In genomic region chr22:26481694-26482093, GRCh38 we compare ENCODE assay signal across 11 cellular contexts. TPM values are rescaled to one million over a fixed set of nuclear protein-coding genes. Genes with fewer than 3 reads are reported as not detected.
DNase-seq lines count a peak whose midpoint lies in the region; ATAC-seq lines count a peak whose summit lies in the region.
"Had no signal": no experiment of that assay in that cellular context is flagged by ENCODE, and none has a peak within 500 bp of the region (broad histone marks: within the 10 kb centered on the region; RNA-seq: fewer than 3 reads in every experiment).

No MANE protein-coding gene starts in this region.

- H3K36me3 ChIP-seq in iPS-20b (ENCODE audit: insufficient read depth, low read depth, low read length), result peaks cover 61% of the 10 kb centered on the region
- H3K36me3 ChIP-seq: prostate gland had no signal

- CTCF ChIA-PET in T-cell (lab: Charles Lee), result no interaction called here

- no peaks in the 10 kb centered on the region for H3K9me3 Mint-ChIP-seq in stimulated activated naive CD8-positive, alpha-beta T cell treated with anti-CD3 and anti-CD28 coated beads, Interleukin-15, Interleukin-2, amounts not matched to agents 100 ng/mL and 50 ng/mL, for 24 hours
- no peaks in the 10 kb centered on the region for H3K9me3 Mint-ChIP-seq in T-cell

- H3K4me3 Mint-ChIP-seq in stimulated activated naive CD8-positive, alpha-beta T cell treated with anti-CD3 and anti-CD28 coated beads, Interleukin-15, Interleukin-2, amounts not matched to agents 100 ng/mL and 50 ng/mL, for 24 hours, result peak overlapping the region; percentile 96
- peak overlapping the region; percentile 89 to 90 (median 89) for H3K4me3 Mint-ChIP-seq in T-cell

- H3K27me3 ChIP-seq in iPS-20b (ENCODE audit: insufficient read depth, low read length), result no peaks in the 10 kb centered on the region

- POLR2A ChIA-PET in T-cell (lab: Charles Lee), result no interaction called here

- H3K36me3 Mint-ChIP-seq in stimulated activated naive CD8-positive, alpha-beta T cell treated with anti-CD3 and anti-CD28 coated beads, Interleukin-15, Interleukin-2, amounts not matched to agents 100 ng/mL and 50 ng/mL, for 24 hours (ENCODE audit: low read depth), result peaks cover 49% of the 10 kb centered on the region
- peaks cover 36% of the 10 kb centered on the region for H3K36me3 Mint-ChIP-seq in T-cell

- H3K4me3 ChIP-seq in iPS-20b (ENCODE audit: low read length), result 0 out of 2 replicates have a peak overlapping the region, but pooled peaks have one; percentile 23
- H3K4me3 ChIP-seq: prostate gland had no signal

- H3K27me3 Mint-ChIP-seq in stimulated activated naive CD8-positive, alpha-beta T cell treated with anti-CD3 and anti-CD28 coated beads, Interleukin-15, Interleukin-2, amounts not matched to agents 100 ng/mL and 50 ng/mL, for 24 hours, result no peaks in the 10 kb centered on the region
- H3K27me3 Mint-ChIP-seq in T-cell, result no peaks in the 10 kb centered on the region

- peaks cover 84% of the 10 kb centered on the region for H3K4me1 Mint-ChIP-seq in stimulated activated naive CD8-positive, alpha-beta T cell treated with anti-CD3 and anti-CD28 coated beads, Interleukin-15, Interleukin-2, amounts not matched to agents 100 ng/mL and 50 ng/mL, for 24 hours (ENCODE audit: low read depth)
- peaks cover 85 to 87% (median 85%) of the 10 kb centered on the region in 3 donors for H3K4me1 Mint-ChIP-seq in T-cell

- no peak for DNase-seq in stimulated activated naive CD8-positive, alpha-beta T cell treated with anti-CD3 and anti-CD28 coated beads, Interleukin-15, Interleukin-2, amounts not matched to agents 100 U/mL and 50 U/mL, for 24 hours
- DNase-seq in T-cell, result no peak
- DNase-seq in NCI-H524 treated with DMSO at 0.1 percent for 48 hours (lab: John Stamatoyannopoulos, UW), result no peak
- DNase-seq in central memory CD4-positive, alpha-beta T cell, result no peak
- DNase-seq in NCI-H2081 (lab: John Stamatoyannopoulos, UW), result no peak
- no peak for DNase-seq in stimulated activated CD8-positive, alpha-beta memory T cell treated with anti-CD3 and anti-CD28 coated beads, Interleukin-4, amount 100 ng/mL, for 48 hours
- DNase-seq: activated effector memory CD4-positive, alpha-beta T cell treated with Interleukin-2 at 50 U/mL for 16 hours; NCI-H2029 treated with DMSO at 0.1 percent for 48 hours had no signal

- H3K9ac ChIP-seq in iPS-20b (ENCODE audit: low read depth, low read length), result peak overlapping the region; percentile 8; the same call in 1 of the 2 replicates

- no peaks in the 10 kb centered on the region for H3K9me3 ChIP-seq in iPS-20b (ENCODE audit: insufficient read depth, low read depth, low read length)
- H3K9me3 ChIP-seq: prostate gland had no signal

- no peak for ATAC-seq in stimulated activated naive CD8-positive, alpha-beta T cell treated with anti-CD3 and anti-CD28 coated beads, Interleukin-15, Interleukin-2, amounts not matched to agents 100 U/mL and 50 U/mL, for 24 hours
- ATAC-seq in T-cell (replicated peaks in 1 of 4), result no peak

- peaks cover 10% of the 10 kb centered on the region for H3K4me1 ChIP-seq in iPS-20b (ENCODE audit: insufficient read depth, low read length)

- no peak overlapping the region for H3K27ac ChIP-seq in iPS-20b (ENCODE audit: low read length)

- H3K27ac Mint-ChIP-seq in stimulated activated naive CD8-positive, alpha-beta T cell treated with anti-CD3 and anti-CD28 coated beads, Interleukin-15, Interleukin-2, amounts not matched to agents 100 ng/mL and 50 ng/mL, for 24 hours, result peak overlapping the region; percentile 96
- H3K27ac Mint-ChIP-seq in T-cell, result peak overlapping the region; percentile 77 to 89

RNA-seq across cellular contexts. Expression of gene HPS4, which starts 1.9 kb away (rescaled TPM):
- 10 to 100 TPM; 38.7 to 53.4 (median 50.0) TPM for total RNA-seq in T-cell

RNA-seq across cellular contexts. Expression of gene SRRD, which starts 2.0 kb away (rescaled TPM):
- total RNA-seq in T-cell, result 10 to 100 TPM; 17.4 to 23.3 (median 21.8) TPM

RNA-seq across cellular contexts. Expression of gene TFIP11, which starts 30.6 kb away (rescaled TPM):
- total RNA-seq in T-cell, result 10 to 100 TPM; 63.0 to 91.8 (median 75.2) TPM

RNA-seq across cellular contexts. Expression of gene ASPHD2, which starts 52.6 kb away (rescaled TPM):
- total RNA-seq in T-cell, result 1 to 10 TPM; 1.9 to 5.3 (median 4.3) TPM
